15 cellular contexts compared by ENCODE assay signal in genomic region chr11:13136272-13136596, GRCh38.
"Had no signal": no experiment of that assay in that cellular context is flagged by ENCODE, and none has a peak within 500 bp of the region (broad histone marks: within the 10 kb centered on the region; RNA-seq: fewer than 3 reads in every experiment).

No MANE protein-coding gene starts in this region.

- H3K36me3 ChIP-seq: left ventricle myocardium inferior, neutrophil had no signal

- H3K4me1 Mint-ChIP-seq: activated naive CD4-positive, alpha-beta T cell treated with anti-CD3 and anti-CD28 coated beads, Interleukin-2, amount 50 U/mL, for 24 hours had no signal

- H3K4me3 Mint-ChIP-seq: activated naive CD4-positive, alpha-beta T cell treated with anti-CD3 and anti-CD28 coated beads, Interleukin-2, amount 50 U/mL, for 24 hours; stimulated activated memory B cell treated with anti-CD40 and anti-IgM and Interleukin-4, amounts not matched to agents 10 μg/mL and 1 μg/mL and 100 μg/mL, for 72 hours; T-helper 2 cell treated with Interferon-gamma antibody and Interleukin-4, amounts not matched to agents 5 μg/mL and 100 μg/mL, for 36 hours; type B pancreatic cell had no signal

- DNase-seq: activated CD4-positive, alpha-beta T cell treated with anti-CD3 and anti-CD28 coated beads, Interleukin-2, amount 50 U/mL, for 1 hour; activated T-cell treated with anti-CD3 and anti-CD28 coated beads, Interleukin-2, amount 50 U/mL, for 1 hour; foreskin melanocyte; left ventricle myocardium inferior; mesendoderm; right cardiac atrium; stimulated activated CD4-positive, alpha-beta T cell treated with anti-CD3 and anti-CD28 coated beads, Interleukin-1b, Interleukin-23, amount 100 ng/mL, for 48 hours; SW 1271 had no signal

- H3K27me3 Mint-ChIP-seq: type B pancreatic cell had no signal

- H3K36me3 Mint-ChIP-seq: activated naive CD4-positive, alpha-beta T cell treated with anti-CD3 and anti-CD28 coated beads, Interleukin-2, amount 50 U/mL, for 24 hours; stimulated activated memory B cell treated with anti-CD40 and anti-IgM and Interleukin-4, amounts not matched to agents 10 μg/mL and 1 μg/mL and 100 μg/mL, for 72 hours; type B pancreatic cell had no signal

- FAIRE-seq: keratinocyte had no signal

- H3K27me3 ChIP-seq: neutrophil had no signal

- H3K27ac Mint-ChIP-seq: activated naive CD4-positive, alpha-beta T cell treated with anti-CD3 and anti-CD28 coated beads, Interleukin-2, amount 50 U/mL, for 24 hours; stimulated activated memory B cell treated with anti-CD40 and anti-IgM and Interleukin-4, amounts not matched to agents 10 μg/mL and 1 μg/mL and 100 μg/mL, for 72 hours; T-helper 2 cell treated with Interferon-gamma antibody and Interleukin-4, amounts not matched to agents 5 μg/mL and 100 μg/mL, for 36 hours; type B pancreatic cell had no signal

- H3K27ac ChIP-seq: left ventricle myocardium inferior, neutrophil had no signal

- ATAC-seq: stimulated activated memory B cell treated with anti-CD40 and anti-IgM and Interleukin-4, amounts not matched to agents 10 μg/mL and 1 μg/mL and 100 μg/mL, for 72 hours had no signal

- H3K9me3 Mint-ChIP-seq: activated naive CD4-positive, alpha-beta T cell treated with anti-CD3 and anti-CD28 coated beads, Interleukin-2, amount 50 U/mL, for 24 hours; T-helper 2 cell treated with Interferon-gamma antibody and Interleukin-4, amounts not matched to agents 5 μg/mL and 100 μg/mL, for 36 hours had no signal

- H3K4me3 ChIP-seq: left ventricle myocardium inferior, smooth muscle cell had no signal

- H3K9me3 ChIP-seq: neutrophil had no signal
